Comparison of ENCODE assay signal across 32 cellular contexts in genomic region chr7:55624813-55625212, GRCh38. TPM values are rescaled to one million over a fixed set of nuclear protein-coding genes. Genes with fewer than 3 reads are reported as not detected.
DNase-seq lines count a peak whose midpoint lies in the region; ATAC-seq, FAIRE-seq and TF ChIP-seq lines count a peak whose summit lies in the region.
"Had no signal": no experiment of that assay in that cellular context is flagged by ENCODE, and none has a peak within 500 bp of the region (broad histone marks: within the 10 kb centered on the region; RNA-seq: fewer than 3 reads in every experiment).

No MANE protein-coding gene starts in this region.

- intact Hi-C loops in HepG2 (cut with micrococcal nuclease; ENCODE audit: unreplicated experiment) (no loop called here), right lobe of liver (cut with DNase I) (no loop called here)

- H3K4me1 ChIP-seq in HepG2 (ENCODE audit: insufficient read depth, low read length) (no peaks in the 10 kb centered on the region), right lobe of liver (no peaks in the 10 kb centered on the region)
- H3K4me1 ChIP-seq: A549, BE2C, Caco-2 had no signal

- FAIRE-seq in HepG2 (lab: Jason Lieb, UNC) (no peak), GM18507 (lab: Jason Lieb, UNC) (peak; percentile 41), GM19239 (lab: Jason Lieb, UNC) (peak; percentile 45)
- FAIRE-seq: A549, D721Med had no signal

- POLR2A ChIA-PET in HepG2 (lab: Yijun Ruan, JAX) = no interaction called here

- no peak for TF ChIP-seq EP300 in HepG2 (IDR thresholded peaks at IDR 0.05; ENCODE audit: low read depth in 2 of 2, low read length in 2 of 2)
- no peak for TF ChIP-seq EP300 in HepG2 (CRISPR knock-in tag; IDR thresholded peaks at IDR 0.05; ENCODE audit: borderline replicate concordance)

- no peak for DNase-seq in HepG2 (ENCODE audit: low spot score)
- no peak for DNase-seq in right lobe of liver
- DNase-seq in GM18507 (ENCODE audit: extremely low spot score, insufficient read length, low read depth) = no peak
- DNase-seq in GM19239 (ENCODE audit: insufficient read length, low spot score) = no peak
- no peak for DNase-seq in D341Med (ENCODE audit: low spot score)
- DNase-seq in NCI-H69 (lab: John Stamatoyannopoulos, UW) = no peak
- DNase-seq: 8988T; ACHN; AML-193; BE2C; C1 segment of cervical spinal cord; Caco-2; Calu3; CD4-positive, alpha-beta memory T cell; CD4-positive, alpha-beta T cell; CD4-positive, CD25-positive, alpha-beta regulatory T cell; CD8-positive, alpha-beta memory T cell; CD8-positive, alpha-beta T cell; COR-L47; DMS 273 treated with DMSO at 0.1 percent for 48 hours; DMS153; DMS53; DMS79; DMS79 treated with DMSO at 0.1 percent for 48 hours; DND-41; EL had no signal

- TF ChIP-seq CTCF in HepG2 (CRISPR knock-in tag; IDR thresholded peaks at IDR 0.05) (no peak), right lobe of liver (IDR thresholded peaks at IDR 0.05) (no peak)

- no peaks in the 10 kb centered on the region for H3K79me2 ChIP-seq in HepG2 (ENCODE audit: insufficient read depth, low read length)

- H3K36me3 ChIP-seq in HepG2 (replicated peaks in 1 of 2; ENCODE audit: control insufficient read depth in 1 of 2, insufficient read depth in 2 of 2, low read length in 2 of 2) = no peaks in the 10 kb centered on the region
- H3K36me3 ChIP-seq in right lobe of liver = no peaks in the 10 kb centered on the region
- H3K36me3 ChIP-seq: BE2C; BLaER1; BLaER1 treated with 17β-estradiol and CSF1 and Interleukin-3, amounts not matched to agents 10 nM and 100 nM had no signal

- peaks cover 15% of the 10 kb centered on the region; the same call in 1 of the 2 replicates for H3K9me3 ChIP-seq in HepG2 (ENCODE audit: low read length)
- no peaks in the 10 kb centered on the region for H3K9me3 ChIP-seq in right lobe of liver
- H3K9me3 ChIP-seq: BE2C, Caco-2 had no signal

- H3K27ac ChIP-seq in HepG2 (ENCODE audit: extremely low read length, insufficient read depth, low read length) = no peak overlapping the region
- no peak overlapping the region for H3K27ac ChIP-seq in right lobe of liver
- H3K27ac ChIP-seq: 22Rv1; A549; BLaER1; BLaER1 treated with 17β-estradiol and CSF1 and Interleukin-3, amounts not matched to agents 10 nM and 100 nM; C4-2B had no signal

- under 1% methylated on average over 3 of the region's 3 CpGs for WGBS in HepG2 (ENCODE audit: low lambda C conversion rate)
- WGBS in right lobe of liver (ENCODE audit: insufficient coverage, low coverage, low lambda C conversion rate, missing lambda C conversion rate) = 60% methylated on average over 3 of the region's 3 CpGs

- no peak for ATAC-seq in HepG2
- ATAC-seq in right lobe of liver = no peak
- ATAC-seq: A549; CD8-positive, alpha-beta T cell had no signal

- H3K27me3 ChIP-seq in HepG2 (ENCODE audit: control insufficient read depth in 1 of 2, insufficient read depth in 2 of 2, low read length in 2 of 2) (no peaks in the 10 kb centered on the region), right lobe of liver (no peaks in the 10 kb centered on the region)
- H3K27me3 ChIP-seq: BE2C; BLaER1; BLaER1 treated with 17β-estradiol and CSF1 and Interleukin-3, amounts not matched to agents 10 nM and 100 nM had no signal

- in situ Hi-C loops in HepG2 (cut with HindIII; ENCODE audit: extremely low pct_ligation_motif_present, low pct_unique_long_range_greater_than_20kb) = loop anchor here (25.0 kb wide), 1 partner anchor 337 kb away; the partner anchor contains the start of genes MRPS17 and NIPSNAP2

- H3K9ac ChIP-seq in HepG2 (ENCODE audit: insufficient read depth, low read depth, low read length) = no peak overlapping the region
- H3K9ac ChIP-seq: BLaER1; BLaER1 treated with 17β-estradiol and CSF1 and Interleukin-3, amounts not matched to agents 10 nM and 100 nM had no signal

- TF ChIP-seq POLR2A in HepG2 (IDR thresholded peaks at IDR 0.05; ENCODE audit: insufficient read depth in 1 of 2, low read depth in 2 of 2, low read length in 2 of 2) (no peak), right lobe of liver (IDR thresholded peaks at IDR 0.05) (no peak)

- no peak for TF ChIP-seq RAD21 in HepG2 (CRISPR knock-in tag; IDR thresholded peaks at IDR 0.05)

- no peak overlapping the region for H3K4me2 ChIP-seq in HepG2 (ENCODE audit: low read depth, low read length)
- H3K4me2 ChIP-seq: A549; BLaER1 treated with 17β-estradiol and CSF1 and Interleukin-3, amounts not matched to agents 10 nM and 100 nM had no signal

- no peak overlapping the region for H2AFZ ChIP-seq in HepG2 (ENCODE audit: low read length)

- CTCF ChIA-PET in HepG2 (lab: Yijun Ruan, JAX; ENCODE audit: low intra/inter-chr PET ratio, low total read pairs) = no interaction called here

- no peaks in the 10 kb centered on the region for H4K20me1 ChIP-seq in HepG2 (ENCODE audit: insufficient read depth, low read length)
- H4K20me1 ChIP-seq: BLaER1; BLaER1 treated with 17β-estradiol and CSF1 and Interleukin-3, amounts not matched to agents 10 nM and 100 nM had no signal

- BruUV-seq in HepG2 (replicated peaks; lab: Mats Ljungman, UMichigan) = no TSS peak

- H3K4me3 ChIP-seq in HepG2 (replicated peaks in 1 of 3; ENCODE audit: insufficient read depth in 1 of 3, low read depth in 2 of 3, low read length in 3 of 3) (no peak overlapping the region), right lobe of liver (no peak overlapping the region)
- H3K4me3 ChIP-seq: A549; BLaER1; BLaER1 treated with 17β-estradiol and CSF1 and Interleukin-3, amounts not matched to agents 10 nM and 100 nM had no signal

TF ChIP-seq in HepG2, 621 proteins besides CTCF, POLR2A, EP300 and RAD21:
- TF ChIP-seq ZNF280D (CRISPR knock-in tag; IDR thresholded peaks at IDR 0.05) (no peak), ARID3A (IDR thresholded peaks at IDR 0.05; ENCODE audit: low read depth, low read length) (no peak), ZSCAN9 (CRISPR knock-in tag; IDR thresholded peaks at IDR 0.05; ENCODE audit: borderline replicate concordance) (no peak), ZNF205 (CRISPR knock-in tag; IDR thresholded peaks at IDR 0.05) (no peak), CREB1 (IDR thresholded peaks at IDR 0.05) (peak; percentile 91), CREB1 (CRISPR knock-in tag; IDR thresholded peaks at IDR 0.05) (no peak)

RNA-seq across cellular contexts. Expression of gene VOPP1, which starts 52.5 kb away (rescaled TPM):
- total RNA-seq in HepG2 (2016; rRNA removed; fragmentation: Illumina TruSeq; extraction: Trizol) = 49.9 and 55.3 TPM in 2 replicates
- total RNA-seq in HepG2 (2016; cell fraction: cytosol; rRNA removed; fragmentation: Illumina TruSeq; extraction: Trizol; ENCODE audit: low read depth) = 29.6 and 31.7 TPM in 2 replicates
- 43.7 and 56.7 TPM in 2 replicates for total RNA-seq in HepG2 (2016; cell fraction: insoluble cytoplasmic fraction; rRNA removed; fragmentation: Illumina TruSeq; extraction: Trizol)
- 74.9 and 78.9 TPM in 2 replicates for total RNA-seq in HepG2 (2016; cell fraction: membrane; rRNA removed; fragmentation: Illumina TruSeq; extraction: Trizol)
- 43.5 and 50.2 TPM in 2 replicates for total RNA-seq in HepG2 (2016; cell fraction: nucleus; rRNA removed; fragmentation: Illumina TruSeq; extraction: Trizol)
- polyA plus RNA-seq in HepG2 (2011; rRNA removed) = 21.3 and 21.8 TPM in 2 replicates
- 21.1 and 24.6 TPM in 2 replicates for polyA plus RNA-seq in HepG2 (2011; cell fraction: cytosol; rRNA removed)
- polyA plus RNA-seq in HepG2 (2011; cell fraction: nucleus; rRNA removed) = 12.5 and 14.4 TPM in 2 replicates
- polyA plus RNA-seq in HepG2 (2012) = 24.1 and 26.8 TPM in 2 replicates
- 32.1 and 36.4 TPM in 2 replicates for polyA plus RNA-seq in HepG2 (2016; cell fraction: cytosol; fragmentation: Illumina TruSeq; extraction: Trizol; ENCODE audit: low read depth)
- 38.0 and 40.3 TPM in 2 replicates for polyA plus RNA-seq in HepG2 (2016; cell fraction: insoluble cytoplasmic fraction; fragmentation: Illumina TruSeq; extraction: Trizol; ENCODE audit: low read depth)
- 62.2 and 67.1 TPM in 2 replicates for polyA plus RNA-seq in HepG2 (2016; cell fraction: membrane; fragmentation: Illumina TruSeq; extraction: Trizol; ENCODE audit: low read depth)
- polyA plus RNA-seq in HepG2 (2016; cell fraction: nucleus; fragmentation: Illumina TruSeq; extraction: Trizol; ENCODE audit: insufficient read depth, low read depth) = 49.8 and 50.9 TPM in 2 replicates
- 59.2 and 63.5 TPM in 2 replicates for polyA minus RNA-seq in HepG2 (2011; rRNA and poly(A)+ RNA removed; ENCODE audit: low replicate concordance)
- polyA minus RNA-seq in HepG2 (2011; cell fraction: cytosol; rRNA and poly(A)+ RNA removed) = 28.0 and 28.5 TPM in 2 replicates
- 19.4 and 23.2 TPM in 2 replicates for polyA minus RNA-seq in HepG2 (2011; cell fraction: nucleus; rRNA and poly(A)+ RNA removed)
- 10 to 100 TPM; 15.8 to 30.3 (median 23.2) TPM for total RNA-seq in right lobe of liver
